10 cellular contexts compared by ENCODE assay signal in genomic region chr7:55133630-55134392, GRCh38.
DNase-seq lines count a peak whose midpoint lies in the region; ATAC-seq, FAIRE-seq and TF ChIP-seq lines count a peak whose summit lies in the region.
"Had no signal": no experiment of that assay in that cellular context is flagged by ENCODE, and none has a peak within 500 bp of the region (broad histone marks: within the 10 kb centered on the region; RNA-seq: fewer than 3 reads in every experiment).

No MANE protein-coding gene starts in this region.

- H3K36me3 Mint-ChIP-seq in activated T-helper 17 cell treated with anti-CD3 and anti-CD28 coated beads, Interleukin-2, amount 50 U/mL, for 72 hours (ENCODE audit: low read depth): no peaks in the 10 kb centered on the region
- peaks cover 0 to 2% (median 2%) of the 10 kb centered on the region in 3 donors for H3K36me3 Mint-ChIP-seq in immature natural killer cell
- H3K36me3 Mint-ChIP-seq: memory B cell had no signal

- ATAC-seq in activated T-helper 17 cell treated with anti-CD3 and anti-CD28 coated beads, Interleukin-2, amount 50 U/mL, for 72 hours (replicated peaks): peak; percentile 30
- ATAC-seq in heart right ventricle (peak; percentile 57 to 91 (median 76)), GM21515 (IDR thresholded peaks at IDR 0.05; ENCODE audit: unreplicated experiment) (no peak), HG02981 (IDR thresholded peaks at IDR 0.05; ENCODE audit: unreplicated experiment) (no peak)

- peak overlapping the region; percentile 53 for H3K27ac Mint-ChIP-seq in activated T-helper 17 cell treated with anti-CD3 and anti-CD28 coated beads, Interleukin-2, amount 50 U/mL, for 72 hours
- no peak overlapping the region for H3K27ac Mint-ChIP-seq in immature natural killer cell
- H3K27ac Mint-ChIP-seq: memory B cell had no signal

- peak; percentile 98 for DNase-seq in H54 (ENCODE audit: insufficient read length, low spot score)
- DNase-seq in heart right ventricle: peak; percentile 55 to 81
- DNase-seq in small intestine: no peak
- no peak for DNase-seq in immature natural killer cell
- no peak for DNase-seq in NCI-H128 (lab: John Stamatoyannopoulos, UW; ENCODE audit: unreplicated experiment)
- DNase-seq: KG1 had no signal

- H3K4me3 ChIP-seq in heart right ventricle (no peak overlapping the region), small intestine (ENCODE audit: low read depth in 1 of 2, low read length in 2 of 2) (no peak overlapping the region)

- H3K36me3 ChIP-seq in heart right ventricle (no peaks in the 10 kb centered on the region), small intestine (ENCODE audit: control insufficient read depth in 2 of 2, insufficient read depth in 2 of 2, low read length in 2 of 2) (no peaks in the 10 kb centered on the region)

- H3K9me3 ChIP-seq in heart right ventricle: peaks cover 0 to 11% (median 0%) of the 10 kb centered on the region in 11 donors
- no peaks in the 10 kb centered on the region for H3K9me3 ChIP-seq in small intestine (ENCODE audit: control insufficient read depth, low read depth)

- WGBS in heart right ventricle, 2 donors: 43 to 45% methylated on average over 16 of the region's 16 CpGs
- WGBS in small intestine, 3 donors: 69 to 78% (median 76%) methylated on average over 16 of the region's 16 CpGs

- peak overlapping the region; percentile 46 for H3K4me3 Mint-ChIP-seq in activated T-helper 17 cell treated with anti-CD3 and anti-CD28 coated beads, Interleukin-2, amount 50 U/mL, for 72 hours
- no peak overlapping the region for H3K4me3 Mint-ChIP-seq in immature natural killer cell
- H3K4me3 Mint-ChIP-seq: memory B cell had no signal

- FAIRE-seq in H54 (lab: Jason Lieb, UNC): peak; percentile 90
- FAIRE-seq in small intestine (lab: Jason Lieb, UNC): no peak

- peaks cover 16% of the 10 kb centered on the region for H3K27me3 Mint-ChIP-seq in activated T-helper 17 cell treated with anti-CD3 and anti-CD28 coated beads, Interleukin-2, amount 50 U/mL, for 72 hours
- H3K27me3 Mint-ChIP-seq in immature natural killer cell (ENCODE audit: low read depth in 3 of 3): peaks cover 2 to 3% (median 3%) of the 10 kb centered on the region in 3 donors

- peaks cover 2% of the 10 kb centered on the region for H3K9me3 Mint-ChIP-seq in activated T-helper 17 cell treated with anti-CD3 and anti-CD28 coated beads, Interleukin-2, amount 50 U/mL, for 72 hours
- H3K9me3 Mint-ChIP-seq in immature natural killer cell: peaks cover 0 to 5% (median 3%) of the 10 kb centered on the region in 6 donors

- TF ChIP-seq CTCF in heart right ventricle (IDR thresholded peaks at IDR 0.05): peak in 2 of 9 donors; percentile 4 to 37

- intact Hi-C loops in heart right ventricle (cut with DNase I): loop anchor here in 5 of 10 donors (2.0 to 10.0 kb wide), 11 partner anchors 37 to 123 kb away; partner anchors contain the start of gene EGFR (in 2 of the 5)

- TF ChIP-seq POLR2A in H54 (IDR thresholded peaks at IDR 0.05; ENCODE audit: low read depth, low read length): peak; percentile 80

- peaks cover 21 to 60% (median 49%) of the 10 kb centered on the region in 9 donors for H3K4me1 ChIP-seq in heart right ventricle
- peaks cover 4 to 8% of the 10 kb centered on the region in 2 donors for H3K4me1 ChIP-seq in small intestine (ENCODE audit: control insufficient read depth in 2 of 2, insufficient read depth in 1 of 2, low read depth in 1 of 2, low read length in 1 of 2)

- H3K27ac ChIP-seq in heart right ventricle (peak overlapping the region; percentile 45 to 88 (median 78)), small intestine (ENCODE audit: low read depth in 1 of 2, low read length in 1 of 2) (peak overlapping the region; percentile 78 to 79)

- H3K27me3 ChIP-seq in heart right ventricle (no peaks in the 10 kb centered on the region), small intestine (ENCODE audit: control insufficient read depth in 2 of 2, insufficient read depth in 2 of 2, low read length in 2 of 2) (no peaks in the 10 kb centered on the region)

- H3K4me1 Mint-ChIP-seq in activated T-helper 17 cell treated with anti-CD3 and anti-CD28 coated beads, Interleukin-2, amount 50 U/mL, for 72 hours: peaks cover 12% of the 10 kb centered on the region
- no peaks in the 10 kb centered on the region for H3K4me1 Mint-ChIP-seq in immature natural killer cell
- H3K4me1 Mint-ChIP-seq: memory B cell had no signal

Comparison
In these comparisons a context has a peak if more than half of its experiments do, and no peak if none do; other contexts are left out.
1. DNase-seq: peak in H54 (single experiment) and heart right ventricle (2 of 2); none in small intestine (single experiment), immature natural killer cell (0 of 3) and NCI-H128 (single experiment).
2. ATAC-seq: peak in activated T-helper 17 cell treated with anti-CD3 and anti-CD28 coated beads, Interleukin-2, amount 50 U/mL, for 72 hours (single experiment) and heart right ventricle (8 of 8); none in GM21515 (single experiment) and HG02981 (single experiment).